ENCODE assay signal across 8 cellular contexts in genomic region chr4:83011779-83012630, GRCh38. TPM values are rescaled to one million over a fixed set of nuclear protein-coding genes. Genes with fewer than 3 reads are reported as not detected.
A peak's percentile ranks its signal among the peaks of the same experiment; 100 is the strongest.
DNase-seq lines count a peak whose midpoint lies in the region; ATAC-seq and TF ChIP-seq lines count a peak whose summit lies in the region.

No MANE protein-coding gene starts in this region.

- no peaks in the 10 kb centered on the region for H3F3A ChIP-seq in PC-3 (ENCODE audit: low read length, unreplicated experiment)

- H3K4me3 ChIP-seq in PC-3 (ENCODE audit: low read length) (peak overlapping the region; percentile 99), rectal smooth muscle tissue (ENCODE audit: low read length) (peak overlapping the region; percentile 80)

- H3K79me2 ChIP-seq in PC-3 (ENCODE audit: low read length): peaks cover 55% of the 10 kb centered on the region

- peaks cover 19% of the 10 kb centered on the region for H3K4me1 ChIP-seq in PC-3 (ENCODE audit: insufficient read depth, low read length)
- H3K4me1 ChIP-seq in rectal smooth muscle tissue (ENCODE audit: control insufficient read depth, insufficient read depth, low read length): peaks cover 6% of the 10 kb centered on the region

- BruUV-seq in PC-3 (replicated peaks; lab: Mats Ljungman, UMichigan): TSS peak; percentile 33

- H3K27me3 ChIP-seq in PC-3 (ENCODE audit: low read length) (no peaks in the 10 kb centered on the region), rectal smooth muscle tissue (ENCODE audit: control insufficient read depth, insufficient read depth, low read length) (no peaks in the 10 kb centered on the region)

- peak overlapping the region; percentile 77 for H2AFZ ChIP-seq in PC-3 (ENCODE audit: low read length)

- DNase-seq in stimulated activated CD4-positive, alpha-beta T cell treated with anti-CD3 and anti-CD28 coated beads, Interleukin-1b, Interleukin-23, amount 100 ng/mL, for 48 hours: peak; percentile 46
- no peak for DNase-seq in stimulated activated CD4-positive, alpha-beta T cell treated with anti-CD3 and anti-CD28 coated beads, Interleukin-12 subunit alpha, Interleukin-12 subunit beta, amount 100 ng/mL, for 4 hours
- DNase-seq in PC-3 (peak; percentile 47), anterior cingulate cortex (lab: John Stamatoyannopoulos, UW) (peak in 43 of 58 donors; percentile 2 to 73 (median 35)), hypothalamus (lab: John Stamatoyannopoulos, UW) (peak in 43 of 51 donors; percentile 1 to 74 (median 41)), GM19238 (ENCODE audit: insufficient read length, low spot score) (no peak)

- no peak for TF ChIP-seq CTCF in PC-3 (conservative IDR thresholded peaks at IDR 0.05; ENCODE audit: low read depth, low read length)

- peak overlapping the region; percentile 89 for H3K4me2 ChIP-seq in PC-3 (ENCODE audit: low read length)

- H3K36me3 ChIP-seq in PC-3 (ENCODE audit: low read depth, low read length) (no peaks in the 10 kb centered on the region), rectal smooth muscle tissue (ENCODE audit: control insufficient read depth, insufficient read depth, low read length) (no peaks in the 10 kb centered on the region)

- POLR2A ChIA-PET in PC-3 (lab: Charles Lee; ENCODE audit: unreplicated experiment): interaction anchor here (0.5 to 1.4 kb wide), 2 partner anchors 23 to 310 kb away, joined by 6 to 7 read pairs; partner anchors contain the start of gene COPS4

- H3K9me2 ChIP-seq in PC-3 (replicated peaks; ENCODE audit: low read length): no peaks in the 10 kb centered on the region

- H3K27ac ChIP-seq in PC-3 (ENCODE audit: low read length) (peak overlapping the region; percentile 56), rectal smooth muscle tissue (ENCODE audit: low read depth, low read length) (peak overlapping the region; percentile 73)

- H3K9ac ChIP-seq in PC-3 (ENCODE audit: low read length) (peak overlapping the region; percentile 85), rectal smooth muscle tissue (ENCODE audit: low read length) (peak overlapping the region; percentile 49)

- CTCF ChIA-PET in PC-3 (lab: Charles Lee): no interaction called here

- peak; percentile 12 for ATAC-seq in HG02885 (IDR thresholded peaks at IDR 0.05; ENCODE audit: poor library complexity, unreplicated experiment)
- ATAC-seq in PC-3: peak; percentile 8

- intact Hi-C loops in PC-3 (cut with micrococcal nuclease): loop anchor here (1.0 to 2.0 kb wide), 2 partner anchors 111 to 270 kb away; partner anchors contain the start of gene THAP9

- H4K20me1 ChIP-seq in PC-3 (ENCODE audit: low read length): no peaks in the 10 kb centered on the region

- no peaks in the 10 kb centered on the region for H3K9me3 ChIP-seq in PC-3 (ENCODE audit: low read length)

RNA-seq across cellular contexts. Expression of gene LIN54, which starts 1.4 kb away (rescaled TPM):
- 12.7 and 15.9 TPM in 2 replicates for total RNA-seq in PC-3 (2014; rRNA removed)

RNA-seq across cellular contexts. Expression of gene COPS4, which starts 23.0 kb away (rescaled TPM):
- 49.5 and 58.3 TPM in 2 replicates for total RNA-seq in PC-3 (2014; rRNA removed)

Comparison
In these comparisons a context has a peak if more than half of its experiments do, and no peak if none do; other contexts are left out.
1. DNase-seq: peak in stimulated activated CD4-positive, alpha-beta T cell treated with anti-CD3 and anti-CD28 coated beads, Interleukin-1b, Interleukin-23, amount 100 ng/mL, for 48 hours (single experiment), PC-3 (single experiment), anterior cingulate cortex (43 of 58) and hypothalamus (43 of 51); none in stimulated activated CD4-positive, alpha-beta T cell treated with anti-CD3 and anti-CD28 coated beads, Interleukin-12 subunit alpha, Interleukin-12 subunit beta, amount 100 ng/mL, for 4 hours (single experiment) and GM19238 (single experiment).